24 cellular contexts compared by ENCODE assay signal in the genomic region with DNA sequence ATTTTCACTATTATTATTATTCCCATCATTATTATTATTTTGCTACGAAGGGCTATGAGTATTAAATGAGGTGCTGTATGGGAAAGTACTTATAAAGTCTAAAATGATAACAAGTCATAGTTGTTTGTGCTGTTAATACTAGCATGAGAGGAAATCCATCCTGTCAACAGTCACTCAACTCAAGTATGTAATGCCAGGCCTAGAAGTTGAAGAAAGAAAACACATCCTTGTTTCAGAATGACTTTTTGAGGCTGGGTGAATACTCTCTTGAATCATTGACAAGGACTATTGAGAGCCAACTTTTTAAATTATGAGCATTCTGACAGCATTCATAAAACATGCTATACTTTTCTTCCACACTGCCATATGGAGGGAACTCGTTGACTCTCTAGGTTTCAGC.
"Had no signal": no experiment of that assay in that cellular context is flagged by ENCODE, and none has a peak within 500 bp of the region (broad histone marks: within the 10 kb centered on the region; RNA-seq: fewer than 3 reads in every experiment).

No MANE protein-coding gene starts in this region.

- H3K4me1 Mint-ChIP-seq: stimulated activated effector memory CD8-positive, alpha-beta T cell treated with anti-CD3 and anti-CD28 coated beads, Interleukin-12 subunit alpha, Interleukin-12 subunit beta, amount 100 ng/mL, for 72 hours; stimulated activated memory B cell treated with anti-CD40 and anti-IgM and Interleukin-4, amounts not matched to agents 10 μg/mL and 1 μg/mL and 100 μg/mL, for 72 hours; stimulated activated naive B cell treated with anti-CD40 and anti-IgM and Interleukin-4, amounts not matched to agents 10 μg/mL and 1 μg/mL and 100 μg/mL, for 72 hours; stimulated activated naive CD8-positive, alpha-beta T cell treated with anti-CD3 and anti-CD28 coated beads, Interleukin-15, amount 100 ng/mL, for 72 hours had no signal

- H3K27me3 Mint-ChIP-seq: stimulated activated memory B cell treated with anti-CD40 and anti-IgM and Interleukin-4, amounts not matched to agents 10 μg/mL and 1 μg/mL and 100 μg/mL, for 72 hours; stimulated activated naive B cell treated with anti-CD40 and anti-IgM and Interleukin-4, amounts not matched to agents 10 μg/mL and 1 μg/mL and 100 μg/mL, for 72 hours; stimulated activated naive CD8-positive, alpha-beta T cell treated with anti-CD3 and anti-CD28 coated beads, Interleukin-15, amount 100 ng/mL, for 72 hours; stimulated activated naive CD8-positive, alpha-beta T cell treated with anti-CD3 and anti-CD28 coated beads, Interleukin-15, Interleukin-2, amounts not matched to agents 100 ng/mL and 50 ng/mL, for 24 hours; type B pancreatic cell had no signal

- H3K4me3 Mint-ChIP-seq: stimulated activated effector memory CD8-positive, alpha-beta T cell treated with anti-CD3 and anti-CD28 coated beads, Interleukin-12 subunit alpha, Interleukin-12 subunit beta, amount 100 ng/mL, for 72 hours; stimulated activated memory B cell treated with anti-CD40 and anti-IgM and Interleukin-4, amounts not matched to agents 10 μg/mL and 1 μg/mL and 100 μg/mL, for 72 hours; stimulated activated naive B cell treated with anti-CD40 and anti-IgM and Interleukin-4, amounts not matched to agents 10 μg/mL and 1 μg/mL and 100 μg/mL, for 72 hours; stimulated activated naive CD8-positive, alpha-beta T cell treated with anti-CD3 and anti-CD28 coated beads, Interleukin-15, amount 100 ng/mL, for 72 hours; stimulated activated naive CD8-positive, alpha-beta T cell treated with anti-CD3 and anti-CD28 coated beads, Interleukin-15, Interleukin-2, amounts not matched to agents 100 ng/mL and 50 ng/mL, for 24 hours; type B pancreatic cell had no signal

- ATAC-seq: stimulated activated effector memory CD8-positive, alpha-beta T cell treated with anti-CD3 and anti-CD28 coated beads, Interleukin-12 subunit alpha, Interleukin-12 subunit beta, amount 100 ng/mL, for 72 hours; stimulated activated memory B cell treated with anti-CD40 and anti-IgM and Interleukin-4, amounts not matched to agents 10 μg/mL and 1 μg/mL and 100 μg/mL, for 72 hours; stimulated activated naive B cell treated with anti-CD40 and anti-IgM and Interleukin-4, amounts not matched to agents 10 μg/mL and 1 μg/mL and 100 μg/mL, for 72 hours; stimulated activated naive CD8-positive, alpha-beta T cell treated with anti-CD3 and anti-CD28 coated beads, Interleukin-15, amount 100 ng/mL, for 72 hours; stimulated activated naive CD8-positive, alpha-beta T cell treated with anti-CD3 and anti-CD28 coated beads, Interleukin-15, Interleukin-2, amounts not matched to agents 100 U/mL and 50 U/mL, for 24 hours; upper lobe of right lung had no signal

- H3K27ac Mint-ChIP-seq: stimulated activated effector memory CD8-positive, alpha-beta T cell treated with anti-CD3 and anti-CD28 coated beads, Interleukin-12 subunit alpha, Interleukin-12 subunit beta, amount 100 ng/mL, for 72 hours; stimulated activated memory B cell treated with anti-CD40 and anti-IgM and Interleukin-4, amounts not matched to agents 10 μg/mL and 1 μg/mL and 100 μg/mL, for 72 hours; stimulated activated naive B cell treated with anti-CD40 and anti-IgM and Interleukin-4, amounts not matched to agents 10 μg/mL and 1 μg/mL and 100 μg/mL, for 72 hours; stimulated activated naive CD8-positive, alpha-beta T cell treated with anti-CD3 and anti-CD28 coated beads, Interleukin-15, amount 100 ng/mL, for 72 hours; stimulated activated naive CD8-positive, alpha-beta T cell treated with anti-CD3 and anti-CD28 coated beads, Interleukin-15, Interleukin-2, amounts not matched to agents 100 ng/mL and 50 ng/mL, for 24 hours; type B pancreatic cell had no signal

- H3K36me3 Mint-ChIP-seq: stimulated activated effector memory CD8-positive, alpha-beta T cell treated with anti-CD3 and anti-CD28 coated beads, Interleukin-12 subunit alpha, Interleukin-12 subunit beta, amount 100 ng/mL, for 72 hours; stimulated activated memory B cell treated with anti-CD40 and anti-IgM and Interleukin-4, amounts not matched to agents 10 μg/mL and 1 μg/mL and 100 μg/mL, for 72 hours; stimulated activated naive B cell treated with anti-CD40 and anti-IgM and Interleukin-4, amounts not matched to agents 10 μg/mL and 1 μg/mL and 100 μg/mL, for 72 hours; type B pancreatic cell had no signal

- DNase-seq: stimulated activated CD4-positive, alpha-beta T cell treated with anti-CD3 and anti-CD28 coated beads, Interleukin-2, amount 100 ng/mL, for 48 hours; stimulated activated CD4-positive, alpha-beta T cell treated with anti-CD3 and anti-CD28 coated beads, Interleukin-4, amount 100 ng/mL, for 1 hour; stimulated activated CD4-positive, alpha-beta T cell treated with anti-CD3 and anti-CD28 coated beads, Interleukin-4, amount 100 ng/mL, for 24 hours; stimulated activated CD4-positive, alpha-beta T cell treated with anti-CD3 and anti-CD28 coated beads, Interleukin-4, amount 100 ng/mL, for 4 hours; stimulated activated CD8-positive, alpha-beta memory T cell treated with anti-CD3 and anti-CD28 coated beads, Interleukin-4, amount 100 ng/mL, for 48 hours; stimulated activated naive B cell treated with anti-CD40 and anti-IgM and Interleukin-4, amounts not matched to agents 10 μg/mL and 1 μg/mL and 100 μg/mL, for 72 hours; stimulated activated naive CD4-positive, alpha-beta T cell; stimulated activated naive CD4-positive, alpha-beta T cell treated with Interleukin-2 at 50 U/mL for 16 hours; stimulated activated naive CD8-positive, alpha-beta T cell treated with anti-CD3 and anti-CD28 coated beads, Interleukin-15, amount 100 ng/mL, for 72 hours; stimulated activated naive CD8-positive, alpha-beta T cell treated with anti-CD3 and anti-CD28 coated beads, Interleukin-15, Interleukin-2, amounts not matched to agents 100 U/mL and 50 U/mL, for 24 hours; stomach; substantia nigra; testis; thyroid gland; tibial artery; transverse colon; trophoblast cell; upper lobe of left lung; upper lobe of right lung; uterus had no signal

- H3K9me3 Mint-ChIP-seq: stimulated activated effector memory CD8-positive, alpha-beta T cell treated with anti-CD3 and anti-CD28 coated beads, Interleukin-12 subunit alpha, Interleukin-12 subunit beta, amount 100 ng/mL, for 72 hours; stimulated activated memory B cell treated with anti-CD40 and anti-IgM and Interleukin-4, amounts not matched to agents 10 μg/mL and 1 μg/mL and 100 μg/mL, for 72 hours; stimulated activated naive B cell treated with anti-CD40 and anti-IgM and Interleukin-4, amounts not matched to agents 10 μg/mL and 1 μg/mL and 100 μg/mL, for 72 hours; stimulated activated naive CD8-positive, alpha-beta T cell treated with anti-CD3 and anti-CD28 coated beads, Interleukin-15, amount 100 ng/mL, for 72 hours; stimulated activated naive CD8-positive, alpha-beta T cell treated with anti-CD3 and anti-CD28 coated beads, Interleukin-15, Interleukin-2, amounts not matched to agents 100 ng/mL and 50 ng/mL, for 24 hours; type B pancreatic cell had no signal
